ENCODE assay signal across 1 cellular context in genomic region chr17:5364156-5364555, GRCh38.
TF ChIP-seq lines count a peak whose summit lies in the region.

No MANE protein-coding gene starts in this region.

TF ChIP-seq in GM23338, 12 proteins besides CTCF, POLR2A, EP300 and RAD21 (continued from another document):
- no peak for TF ChIP-seq ETS1 (IDR thresholded peaks at IDR 0.05)
- no peak for TF ChIP-seq EZH2 (IDR thresholded peaks at IDR 0.05; ENCODE audit: low read depth, unreplicated experiment)
- TF ChIP-seq NANOG (IDR thresholded peaks at IDR 0.05; ENCODE audit: borderline replicate concordance) = no peak
- TF ChIP-seq ZNF114 (CRISPR knock-in tag; IDR thresholded peaks at IDR 0.05) = no peak
- TF ChIP-seq CREB1 (CRISPR knock-in tag; IDR thresholded peaks at IDR 0.05; ENCODE audit: low read depth) = no peak
- no peak for TF ChIP-seq REST (IDR thresholded peaks at IDR 0.05; ENCODE audit: unreplicated experiment)
- no peak for TF ChIP-seq POLR2AphosphoS5 (IDR thresholded peaks at IDR 0.05; ENCODE audit: low read depth)
